Comparison of ENCODE assay signal across 8 cellular contexts in the genomic region with DNA sequence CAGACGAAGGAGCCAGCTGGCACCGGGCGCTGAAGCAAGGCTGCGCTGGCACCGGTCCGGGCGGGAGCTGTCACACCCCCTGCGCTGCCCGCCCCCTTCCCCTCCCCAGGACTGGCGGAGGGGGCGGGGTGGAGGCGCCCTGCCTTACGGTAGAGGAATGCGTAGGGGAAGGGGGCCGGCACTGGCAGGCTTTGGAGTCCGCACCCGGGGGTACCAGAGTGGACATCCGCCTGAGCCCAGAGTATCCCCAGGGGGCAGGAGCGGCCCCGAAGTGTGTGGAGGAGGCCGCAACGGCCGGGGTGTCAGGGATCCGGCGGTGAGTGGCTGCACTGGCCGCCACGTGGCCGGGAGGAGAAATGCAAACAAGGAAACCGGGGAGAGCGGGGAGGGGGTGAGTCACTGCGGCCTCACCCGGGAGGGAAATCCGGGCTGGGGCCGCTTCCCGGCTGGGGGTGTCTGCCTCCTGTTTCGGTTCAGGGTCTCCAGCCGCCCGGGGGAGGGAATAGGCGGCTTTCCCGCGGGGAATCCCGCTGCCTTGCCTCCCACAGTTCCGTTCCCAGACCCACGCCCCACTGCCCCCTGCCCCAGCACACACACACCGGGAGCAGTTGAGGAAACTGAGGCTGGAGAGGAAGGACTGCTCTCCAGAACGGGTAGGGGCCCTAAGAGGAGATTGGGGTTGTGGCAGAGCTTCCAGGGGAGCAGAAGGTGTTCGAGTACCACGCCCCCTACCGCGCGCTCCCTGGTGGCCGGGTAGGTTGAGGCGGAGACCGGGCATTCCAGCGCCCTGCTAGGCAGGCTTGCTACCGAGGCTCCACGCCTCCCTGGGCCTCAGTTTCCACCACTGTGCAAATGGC. TPM values are rescaled to one million over a fixed set of nuclear protein-coding genes. Genes with fewer than 3 reads are reported as not detected.
DNase-seq lines count a peak whose midpoint lies in the region; ATAC-seq, FAIRE-seq and TF ChIP-seq lines count a peak whose summit lies in the region.

A gene with protein sequence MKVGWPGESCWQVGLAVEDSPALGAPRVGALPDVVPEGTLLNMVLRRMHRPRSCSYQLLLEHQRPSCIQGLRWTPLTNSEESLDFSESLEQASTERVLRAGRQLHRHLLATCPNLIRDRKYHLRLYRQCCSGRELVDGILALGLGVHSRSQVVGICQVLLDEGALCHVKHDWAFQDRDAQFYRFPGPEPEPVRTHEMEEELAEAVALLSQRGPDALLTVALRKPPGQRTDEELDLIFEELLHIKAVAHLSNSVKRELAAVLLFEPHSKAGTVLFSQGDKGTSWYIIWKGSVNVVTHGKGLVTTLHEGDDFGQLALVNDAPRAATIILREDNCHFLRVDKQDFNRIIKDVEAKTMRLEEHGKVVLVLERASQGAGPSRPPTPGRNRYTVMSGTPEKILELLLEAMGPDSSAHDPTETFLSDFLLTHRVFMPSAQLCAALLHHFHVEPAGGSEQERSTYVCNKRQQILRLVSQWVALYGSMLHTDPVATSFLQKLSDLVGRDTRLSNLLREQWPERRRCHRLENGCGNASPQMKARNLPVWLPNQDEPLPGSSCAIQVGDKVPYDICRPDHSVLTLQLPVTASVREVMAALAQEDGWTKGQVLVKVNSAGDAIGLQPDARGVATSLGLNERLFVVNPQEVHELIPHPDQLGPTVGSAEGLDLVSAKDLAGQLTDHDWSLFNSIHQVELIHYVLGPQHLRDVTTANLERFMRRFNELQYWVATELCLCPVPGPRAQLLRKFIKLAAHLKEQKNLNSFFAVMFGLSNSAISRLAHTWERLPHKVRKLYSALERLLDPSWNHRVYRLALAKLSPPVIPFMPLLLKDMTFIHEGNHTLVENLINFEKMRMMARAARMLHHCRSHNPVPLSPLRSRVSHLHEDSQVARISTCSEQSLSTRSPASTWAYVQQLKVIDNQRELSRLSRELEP (minus strand): TSS at position 47 of the 857 bp plus-strand sequence. CDS start 324 bp downstream, outside the sequence.

- no peak for FAIRE-seq in pancreas (lab: Jason Lieb, UNC)

- H3K36me3 Mint-ChIP-seq in activated naive CD8-positive, alpha-beta T cell treated with anti-CD3 and anti-CD28 coated beads, Interleukin-2, amount 50 U/mL, for 24 hours (ENCODE audit: low read depth): no peaks in the 10 kb centered on the region
- H3K36me3 Mint-ChIP-seq in type B pancreatic cell: no peaks in the 10 kb centered on the region

- peak in 3 of 4 donors; percentile 23 to 50 (median 32) for TF ChIP-seq CTCF in pancreas (IDR thresholded peaks at IDR 0.05)
- TF ChIP-seq CTCF in type B pancreatic cell (conservative IDR thresholded peaks at IDR 0.05): peak; percentile 72

- intact Hi-C loops in Right ventricle myocardium superior (cut with DNase I): no loop called here
- intact Hi-C loops in pancreas (cut with DNase I): no loop called here

- H3K9me3 Mint-ChIP-seq in activated naive CD8-positive, alpha-beta T cell treated with anti-CD3 and anti-CD28 coated beads, Interleukin-2, amount 50 U/mL, for 24 hours: no peaks in the 10 kb centered on the region
- H3K9me3 Mint-ChIP-seq in type B pancreatic cell: no peaks in the 10 kb centered on the region

- H3K4me1 ChIP-seq in pancreas: peaks cover 3 to 28% (median 16%) of the 10 kb centered on the region in 3 donors

- H3K4me1 Mint-ChIP-seq in activated naive CD8-positive, alpha-beta T cell treated with anti-CD3 and anti-CD28 coated beads, Interleukin-2, amount 50 U/mL, for 24 hours: peaks cover 40% of the 10 kb centered on the region
- H3K4me1 Mint-ChIP-seq in type B pancreatic cell (ENCODE audit: unreplicated experiment): peaks cover 34% of the 10 kb centered on the region

- H3K36me3 ChIP-seq in pancreas: no peaks in the 10 kb centered on the region

- peak within 1 kb of the TSS; percentile 59 for H3K4me3 Mint-ChIP-seq in activated naive CD8-positive, alpha-beta T cell treated with anti-CD3 and anti-CD28 coated beads, Interleukin-2, amount 50 U/mL, for 24 hours
- H3K4me3 Mint-ChIP-seq in type B pancreatic cell: peak within 1 kb of the TSS; percentile 82

- no peaks in the 10 kb centered on the region for H3K27me3 ChIP-seq in pancreas

- no peaks in the 10 kb centered on the region for H3K9me3 ChIP-seq in pancreas

- peak; percentile 45 for ATAC-seq in GM21515 (IDR thresholded peaks at IDR 0.05; ENCODE audit: unreplicated experiment)
- ATAC-seq in SK-N-SH treated with all-trans-retinoic acid at 6 μM for 48 hours: peak; percentile 97
- ATAC-seq in activated naive CD8-positive, alpha-beta T cell treated with anti-CD3 and anti-CD28 coated beads, Interleukin-2, amount 50 U/mL, for 24 hours: peak; percentile 62
- peak; percentile 91 for ATAC-seq in Right ventricle myocardium superior (ENCODE audit: poor library complexity)
- peak; percentile 90 to 96 (median 92) for ATAC-seq in pancreas

- peak within 1 kb of the TSS; percentile 35 to 82 (median 64) for H3K27ac ChIP-seq in pancreas

- peak within 1 kb of the TSS; percentile 37 to 70 (median 48) for H3K4me3 ChIP-seq in pancreas

- WGBS in pancreas, 2 donors: 1% methylated on average over 50 to 57 of the region's 57 CpGs

- DNase-seq in DMS 273 treated with DMSO at 0.1 percent for 48 hours (lab: John Stamatoyannopoulos, UW): peak; percentile 16
- DNase-seq in KG1 (lab: John Stamatoyannopoulos, UW): peak; percentile 63
- peak; percentile 76 for DNase-seq in activated naive CD8-positive, alpha-beta T cell treated with anti-CD3 and anti-CD28 coated beads, Interleukin-2, amount 50 U/mL, for 24 hours
- DNase-seq in Right ventricle myocardium superior: peak; percentile 92
- DNase-seq in pancreas: peak; percentile 85 to 95 (median 89)
- DNase-seq in type B pancreatic cell (ENCODE audit: extremely low spot score, unreplicated experiment): no peak

- peak within 1 kb of the TSS; percentile 8 for H3K27ac Mint-ChIP-seq in activated naive CD8-positive, alpha-beta T cell treated with anti-CD3 and anti-CD28 coated beads, Interleukin-2, amount 50 U/mL, for 24 hours
- H3K27ac Mint-ChIP-seq in type B pancreatic cell: peak within 1 kb of the TSS; percentile 31

- H3K27me3 Mint-ChIP-seq in activated naive CD8-positive, alpha-beta T cell treated with anti-CD3 and anti-CD28 coated beads, Interleukin-2, amount 50 U/mL, for 24 hours: peaks cover 7% of the 10 kb centered on the region
- no peaks in the 10 kb centered on the region for H3K27me3 Mint-ChIP-seq in type B pancreatic cell

TF ChIP-seq in SK-N-SH treated with all-trans-retinoic acid at 6 μM for 48 hours, 23 proteins besides CTCF, POLR2A, EP300 and RAD21:
- TF ChIP-seq, protein P1, sequence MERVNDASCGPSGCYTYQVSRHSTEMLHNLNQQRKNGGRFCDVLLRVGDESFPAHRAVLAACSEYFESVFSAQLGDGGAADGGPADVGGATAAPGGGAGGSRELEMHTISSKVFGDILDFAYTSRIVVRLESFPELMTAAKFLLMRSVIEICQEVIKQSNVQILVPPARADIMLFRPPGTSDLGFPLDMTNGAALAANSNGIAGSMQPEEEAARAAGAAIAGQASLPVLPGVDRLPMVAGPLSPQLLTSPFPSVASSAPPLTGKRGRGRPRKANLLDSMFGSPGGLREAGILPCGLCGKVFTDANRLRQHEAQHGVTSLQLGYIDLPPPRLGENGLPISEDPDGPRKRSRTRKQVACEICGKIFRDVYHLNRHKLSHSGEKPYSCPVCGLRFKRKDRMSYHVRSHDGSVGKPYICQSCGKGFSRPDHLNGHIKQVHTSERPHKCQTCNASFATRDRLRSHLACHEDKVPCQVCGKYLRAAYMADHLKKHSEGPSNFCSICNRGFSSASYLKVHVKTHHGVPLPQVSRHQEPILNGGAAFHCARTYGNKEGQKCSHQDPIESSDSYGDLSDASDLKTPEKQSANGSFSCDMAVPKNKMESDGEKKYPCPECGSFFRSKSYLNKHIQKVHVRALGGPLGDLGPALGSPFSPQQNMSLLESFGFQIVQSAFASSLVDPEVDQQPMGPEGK (CRISPR knock-in tag; IDR thresholded peaks at IDR 0.05; ENCODE audit: borderline replicate concordance): peak; percentile 97; the same call in 1 of the 2 replicates
- no peak for TF ChIP-seq SNAI2 (CRISPR knock-in tag; IDR thresholded peaks at IDR 0.05)

RNA-seq across cellular contexts. Expression of the gene that starts here (rescaled TPM):
- 30.6 TPM for total RNA-seq in Right ventricle myocardium superior
- 1 to 10 TPM; 2.5 to 6.7 (median 5.0) TPM for total RNA-seq in pancreas
- polyA plus RNA-seq in pancreas: 10 to 100 TPM; 51.4 to 54.4 TPM
- total RNA-seq in type B pancreatic cell (ENCODE audit: low replicate concordance): 3.7 and 4.9 TPM in 2 replicates

Comparison
In these comparisons a context has a peak if more than half of its experiments do, and no peak if none do; other contexts are left out.
1. ATAC-seq: peak in every context shown above with its lines; median percentile 97 in SK-N-SH treated with all-trans-retinoic acid at 6 μM for 48 hours; 92 in pancreas; 91 in Right ventricle myocardium superior; 62 in activated naive CD8-positive, alpha-beta T cell treated with anti-CD3 and anti-CD28 coated beads, Interleukin-2, amount 50 U/mL, for 24 hours; 45 in GM21515.